ENCODE assay signal across 24 cellular contexts in genomic region chr16:23353440-23353839, GRCh38. TPM values are rescaled to one million over a fixed set of nuclear protein-coding genes. Genes with fewer than 3 reads are reported as not detected.
"Had no signal": no experiment of that assay in that cellular context is flagged by ENCODE, and none has a peak within 500 bp of the region (broad histone marks: within the 10 kb centered on the region; RNA-seq: fewer than 3 reads in every experiment).

No MANE protein-coding gene starts in this region.

- H3K27ac ChIP-seq: esophagus squamous epithelium, heart right ventricle, psoas muscle, thyroid gland had no signal

- H3K9me3 Mint-ChIP-seq: activated T-helper 1 cell treated with anti-CD3 and anti-CD28 coated beads, Interleukin-12 subunit alpha, Interleukin-12 subunit beta, Interleukin-2, Interleukin-4 antibody, amounts not matched to agents 30 ng/mL and 10 ng/mL and 1 ng/mL, durations not matched to agents 14 hours and 24 hours and 36 hours; dendritic cell treated with granulocyte-macrophage colony-stimulating factor and Interleukin-4, amounts not matched to agents 40 ng/mL and 50 ng/mL, for 4 days had no signal

- H3K36me3 ChIP-seq: heart right ventricle, thyroid gland had no signal

- H3K4me3 Mint-ChIP-seq: activated CD4-positive, alpha-beta T cell treated with anti-CD3 and anti-CD28 coated beads for 36 hours; activated naive CD8-positive, alpha-beta T cell; activated T-helper 1 cell treated with anti-CD3 and anti-CD28 coated beads, Interleukin-12 subunit alpha, Interleukin-12 subunit beta, Interleukin-2, Interleukin-4 antibody, amounts not matched to agents 30 ng/mL and 10 ng/mL and 1 ng/mL, durations not matched to agents 14 hours and 24 hours and 36 hours; dendritic cell treated with granulocyte-macrophage colony-stimulating factor and Interleukin-4, amounts not matched to agents 40 ng/mL and 50 ng/mL, for 4 days; memory B cell; neural crest cell; stimulated activated naive B cell treated with anti-CD40 and anti-IgM and Interleukin-4, amounts not matched to agents 10 μg/mL and 1 μg/mL and 100 μg/mL, for 72 hours; T-helper 17 cell had no signal

- H3K4me1 Mint-ChIP-seq: activated CD4-positive, alpha-beta T cell treated with anti-CD3 and anti-CD28 coated beads for 36 hours; naive B cell; neural crest cell; stimulated activated naive B cell treated with anti-CD40 and anti-IgM and Interleukin-4, amounts not matched to agents 10 μg/mL and 1 μg/mL and 100 μg/mL, for 72 hours had no signal

- H3K4me1 ChIP-seq: esophagus squamous epithelium, heart right ventricle, psoas muscle, thyroid gland had no signal

- ATAC-seq: activated CD4-positive, alpha-beta T cell treated with anti-CD3 and anti-CD28 coated beads for 36 hours; heart right ventricle; psoas muscle; right cardiac atrium; T-helper 17 cell had no signal

- H3K9me3 ChIP-seq: esophagus squamous epithelium, heart right ventricle, psoas muscle, thyroid gland had no signal

- H3K27me3 ChIP-seq: esophagus squamous epithelium, thyroid gland had no signal

- H3K27ac Mint-ChIP-seq: activated CD4-positive, alpha-beta T cell treated with anti-CD3 and anti-CD28 coated beads for 36 hours; activated naive CD8-positive, alpha-beta T cell; activated T-helper 1 cell treated with anti-CD3 and anti-CD28 coated beads, Interleukin-12 subunit alpha, Interleukin-12 subunit beta, Interleukin-2, Interleukin-4 antibody, amounts not matched to agents 30 ng/mL and 10 ng/mL and 1 ng/mL, durations not matched to agents 14 hours and 24 hours and 36 hours; dendritic cell treated with granulocyte-macrophage colony-stimulating factor and Interleukin-4, amounts not matched to agents 40 ng/mL and 50 ng/mL, for 4 days; memory B cell; naive B cell; stimulated activated naive B cell treated with anti-CD40 and anti-IgM and Interleukin-4, amounts not matched to agents 10 μg/mL and 1 μg/mL and 100 μg/mL, for 72 hours; T-helper 17 cell had no signal

- H3K4me3 ChIP-seq: esophagus squamous epithelium, heart right ventricle, psoas muscle, thyroid gland had no signal

- H3K36me3 Mint-ChIP-seq: activated naive CD8-positive, alpha-beta T cell; memory B cell had no signal

- DNase-seq: activated CD4-positive, alpha-beta T cell treated with anti-CD3 and anti-CD28 coated beads for 36 hours; activated CD4-positive, alpha-beta T cell treated with anti-CD3 and anti-CD28 coated beads, Interleukin-2, amount 50 U/mL, for 48 hours; activated gamma-delta T cell treated with Interleukin-2 at 50 U/mL for 16 hours; activated T-cell treated with anti-CD3 and anti-CD28 coated beads for 4 hours; effector memory CD4-positive, alpha-beta T cell; esophagus squamous epithelium; heart right ventricle; naive B cell; psoas muscle; right cardiac atrium; small intestine; stimulated activated CD4-positive, alpha-beta T cell treated with anti-CD3 and anti-CD28 coated beads, Interleukin-4, amount 100 ng/mL, for 24 hours; stimulated activated naive B cell treated with anti-CD40 and anti-IgM and Interleukin-4, amounts not matched to agents 10 μg/mL and 1 μg/mL and 100 μg/mL, for 72 hours; T-helper 17 cell; thyroid gland had no signal

RNA-seq across cellular contexts. Expression of gene SCNN1B, which starts 51.3 kb away (rescaled TPM):
- total RNA-seq: activated CD4-positive, alpha-beta T cell treated with anti-CD3 and anti-CD28 coated beads for 36 hours; activated T-helper 1 cell treated with anti-CD3 and anti-CD28 coated beads, Interleukin-12 subunit alpha, Interleukin-12 subunit beta, Interleukin-2, Interleukin-4 antibody, amounts not matched to agents 30 ng/mL and 10 ng/mL and 1 ng/mL, durations not matched to agents 14 hours and 24 hours and 36 hours; cerebellum; endothelial cell of umbilical vein; mononuclear cell; neural crest cell; osteoblast; T-helper 17 cell had no signal
